15 cellular contexts compared by ENCODE assay signal in genomic region chr20:48850257-48850656, GRCh38.
"Had no signal": no experiment of that assay in that cellular context is flagged by ENCODE, and none has a peak within 500 bp of the region (broad histone marks: within the 10 kb centered on the region; RNA-seq: fewer than 3 reads in every experiment).

No MANE protein-coding gene starts in this region.

- H3K9me3 ChIP-seq: breast epithelium, gastroesophageal sphincter, heart right ventricle, pancreas, suprapubic skin had no signal

- ATAC-seq: activated naive CD8-positive, alpha-beta T cell treated with anti-CD3 and anti-CD28 coated beads, Interleukin-2, amount 50 U/mL, for 24 hours; gastroesophageal sphincter; pancreas had no signal

- H3K27ac Mint-ChIP-seq: activated naive CD8-positive, alpha-beta T cell treated with anti-CD3 and anti-CD28 coated beads, Interleukin-2, amount 50 U/mL, for 24 hours had no signal

- H3K27ac ChIP-seq: gastroesophageal sphincter, heart right ventricle, pancreas, suprapubic skin had no signal

- H3K4me3 ChIP-seq: breast epithelium, gastroesophageal sphincter, heart right ventricle, pancreas, suprapubic skin had no signal

- H3K4me1 ChIP-seq: breast epithelium, gastroesophageal sphincter, pancreas had no signal

- H3K27me3 Mint-ChIP-seq: activated naive CD8-positive, alpha-beta T cell treated with anti-CD3 and anti-CD28 coated beads, Interleukin-2, amount 50 U/mL, for 24 hours; naive B cell had no signal

- H3K4me3 Mint-ChIP-seq: activated naive CD8-positive, alpha-beta T cell treated with anti-CD3 and anti-CD28 coated beads, Interleukin-2, amount 50 U/mL, for 24 hours; naive B cell had no signal

- H3K27me3 ChIP-seq: breast epithelium, gastroesophageal sphincter, heart right ventricle, pancreas, suprapubic skin had no signal

- H3K36me3 ChIP-seq: breast epithelium, gastroesophageal sphincter, heart right ventricle, pancreas, suprapubic skin had no signal

- DNase-seq: activated naive CD4-positive, alpha-beta T cell treated with Interleukin-2 at 50 U/mL for 16 hours; activated naive CD8-positive, alpha-beta T cell treated with anti-CD3 and anti-CD28 coated beads, Interleukin-2, amount 50 U/mL, for 24 hours; activated T-cell treated with anti-CD3 and anti-CD28 coated beads for 4 hours; aorta; cerebellar nuclear complex; heart right ventricle; mammary epithelial cell; naive B cell; pancreas; stimulated activated CD4-positive, alpha-beta T cell treated with anti-CD3 and anti-CD28 coated beads, Interleukin-2, amount 100 ng/mL, for 48 hours; stimulated activated naive CD4-positive, alpha-beta T cell treated with Interleukin-2 at 50 U/mL for 16 hours; trophoblast cell had no signal
